8 cellular contexts compared by ENCODE assay signal in the genomic region with DNA sequence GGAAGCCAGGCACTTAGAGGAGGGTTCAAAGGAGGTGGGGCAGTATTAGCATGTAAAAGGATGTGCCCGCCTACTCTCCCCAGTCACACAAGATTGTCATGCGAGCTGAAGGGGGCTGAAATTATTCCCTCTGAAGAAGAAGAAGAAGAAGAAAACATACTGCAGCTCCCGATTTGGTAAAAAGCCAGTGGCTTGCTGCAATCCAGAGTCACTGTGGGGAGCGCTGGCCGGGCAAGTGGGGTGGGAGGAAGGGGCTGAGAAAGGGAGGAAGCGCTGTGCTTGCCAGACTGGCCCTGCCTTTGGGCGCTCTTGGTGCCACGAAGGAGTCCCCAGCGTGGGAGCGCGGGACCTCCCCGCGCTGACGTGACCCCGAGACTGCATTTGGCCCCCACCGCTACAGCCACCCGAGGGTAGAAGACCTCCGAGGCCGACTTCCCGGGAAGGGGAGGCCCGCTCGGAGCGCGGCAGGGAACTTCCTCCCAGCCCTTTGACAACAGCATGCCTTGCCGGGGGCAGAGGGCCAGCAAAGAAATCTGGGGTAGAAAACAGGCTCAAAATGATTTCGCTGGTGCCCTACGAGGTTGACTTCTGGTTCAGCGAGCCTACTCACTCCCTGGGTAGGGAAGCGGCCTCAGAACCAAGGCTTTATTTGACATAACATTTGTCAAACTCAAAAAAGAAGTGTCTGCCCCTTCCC.
A peak's percentile ranks its signal among the peaks of the same experiment; 100 is the strongest.
DNase-seq lines count a peak whose midpoint lies in the region; ATAC-seq and TF ChIP-seq lines count a peak whose summit lies in the region.

No MANE protein-coding gene starts in this region.

- no peaks in the 10 kb centered on the region for H3K36me3 ChIP-seq in CD8-positive, alpha-beta T cell (ENCODE audit: insufficient read depth, low read length)
- H3K36me3 ChIP-seq in ectodermal cell (ENCODE audit: control insufficient read depth, insufficient read depth, low read length) = no peaks in the 10 kb centered on the region
- no peaks in the 10 kb centered on the region for H3K36me3 ChIP-seq in aorta (ENCODE audit: control insufficient read depth in 1 of 2, insufficient read depth in 2 of 2, low read length in 1 of 2)
- H3K36me3 ChIP-seq in effector memory CD4-positive, alpha-beta T cell (ENCODE audit: control insufficient read depth, insufficient read depth, low read length) = no peaks in the 10 kb centered on the region

- no peak overlapping the region for H3K4me3 ChIP-seq in CD8-positive, alpha-beta T cell (ENCODE audit: low read depth, low read length)
- H3K4me3 ChIP-seq in ectodermal cell (ENCODE audit: insufficient read depth, low read depth, low read length) (peak overlapping the region; percentile 51), aorta (ENCODE audit: low read length in 2 of 2) (peak overlapping the region; percentile 44 to 62)
- H3K4me3 ChIP-seq in effector memory CD4-positive, alpha-beta T cell (ENCODE audit: insufficient read depth, low read depth, low read length, poor library complexity, severe bottlenecking) = no peak overlapping the region

- no peak for TF ChIP-seq CTCF in CD8-positive, alpha-beta T cell (IDR thresholded peaks at IDR 0.05)
- TF ChIP-seq CTCF in RWPE1 (conservative IDR thresholded peaks at IDR 0.05; ENCODE audit: low read depth) = no peak

- POLR2A ChIA-PET in CD8-positive, alpha-beta T cell (lab: Charles Lee) = no interaction called here
- POLR2A ChIA-PET in RWPE1 (lab: Yijun Ruan, JAX; ENCODE audit: low non-redundant PET) = no interaction called here

- DNase-seq in CD8-positive, alpha-beta T cell = no peak
- peak; percentile 55 for DNase-seq in NCI-H69 (lab: John Stamatoyannopoulos, UW)
- DNase-seq in myocyte (ENCODE audit: low read depth) = peak; percentile 3
- DNase-seq in aorta = peak; percentile 46 to 75
- DNase-seq in effector memory CD4-positive, alpha-beta T cell = no peak
- no peak for DNase-seq in RWPE1 (ENCODE audit: low spot score)

- H3K9me3 ChIP-seq in CD8-positive, alpha-beta T cell (ENCODE audit: low read length) = no peaks in the 10 kb centered on the region
- H3K9me3 ChIP-seq in ectodermal cell (ENCODE audit: control insufficient read depth, low read length) (no peaks in the 10 kb centered on the region), aorta (ENCODE audit: control insufficient read depth, low read length) (no peaks in the 10 kb centered on the region)
- H3K9me3 ChIP-seq in effector memory CD4-positive, alpha-beta T cell (ENCODE audit: control insufficient read depth, low read length) = no peaks in the 10 kb centered on the region

- H3K4me1 Mint-ChIP-seq in CD8-positive, alpha-beta T cell (ENCODE audit: low read depth) = peaks cover 12% of the 10 kb centered on the region

- no peaks in the 10 kb centered on the region for H3K27me3 ChIP-seq in CD8-positive, alpha-beta T cell (ENCODE audit: insufficient read depth, low read length)
- H3K27me3 ChIP-seq in ectodermal cell (ENCODE audit: control insufficient read depth, insufficient read depth, low read length, poor library complexity, severe bottlenecking) (peaks cover 5% of the 10 kb centered on the region), aorta (ENCODE audit: control insufficient read depth in 1 of 2, insufficient read depth in 2 of 2, low read length in 1 of 2) (no peaks in the 10 kb centered on the region)
- H3K27me3 ChIP-seq in effector memory CD4-positive, alpha-beta T cell (replicated peaks; ENCODE audit: control insufficient read depth, insufficient read depth, low read length, poor library complexity, severe bottlenecking) = no peaks in the 10 kb centered on the region

- no peak overlapping the region for H3K27ac ChIP-seq in CD8-positive, alpha-beta T cell (ENCODE audit: low read depth, low read length)
- H3K27ac ChIP-seq in ectodermal cell (ENCODE audit: insufficient read depth, low read depth, low read length, poor library complexity, severe bottlenecking) (no peak overlapping the region), aorta (ENCODE audit: low read depth in 1 of 2, low read length in 2 of 2) (no peak overlapping the region), RWPE1 (no peak overlapping the region)
- no peak overlapping the region for H3K27ac ChIP-seq in effector memory CD4-positive, alpha-beta T cell (ENCODE audit: insufficient read depth, low read length, poor library complexity, severe bottlenecking)

- no peaks in the 10 kb centered on the region for H3K36me3 Mint-ChIP-seq in CD8-positive, alpha-beta T cell

- CTCF ChIA-PET in CD8-positive, alpha-beta T cell (lab: Charles Lee) = no interaction called here
- CTCF ChIA-PET in RWPE1 (lab: Yijun Ruan, JAX) = no interaction called here

- H3K4me3 Mint-ChIP-seq in CD8-positive, alpha-beta T cell = peak overlapping the region; percentile 77

- 1% methylated on average over 29 of the region's 29 CpGs for WGBS in ectodermal cell, 2 experiments
- 1 to 2% methylated on average over 28 to 29 of the region's 29 CpGs for WGBS in aorta, 2 donors

- H3K4me1 ChIP-seq in CD8-positive, alpha-beta T cell (ENCODE audit: insufficient read depth, low read length) = no peaks in the 10 kb centered on the region
- H3K4me1 ChIP-seq in ectodermal cell (ENCODE audit: control insufficient read depth, insufficient read depth, low read length) = no peaks in the 10 kb centered on the region
- H3K4me1 ChIP-seq in aorta (ENCODE audit: control insufficient read depth in 1 of 2, insufficient read depth in 2 of 2, low read length in 2 of 2) = no peaks in the 10 kb centered on the region
- H3K4me1 ChIP-seq in effector memory CD4-positive, alpha-beta T cell (ENCODE audit: control insufficient read depth, insufficient read depth, low read length, poor library complexity, severe bottlenecking) = no peaks in the 10 kb centered on the region

- H3K27ac Mint-ChIP-seq in CD8-positive, alpha-beta T cell = peak overlapping the region; percentile 2

- peak; percentile 29 for ATAC-seq in CD8-positive, alpha-beta T cell
- ATAC-seq in aorta (ENCODE audit: low FRiP score) = peak; percentile 62
- ATAC-seq in HG03175 (IDR thresholded peaks at IDR 0.05; ENCODE audit: unreplicated experiment) = no peak

- H3K27me3 Mint-ChIP-seq in CD8-positive, alpha-beta T cell (ENCODE audit: low read depth) = peaks cover 4% of the 10 kb centered on the region

- intact Hi-C loops in CD8-positive, alpha-beta T cell (cut with DNase I, micrococcal nuclease) = no loop called here
- intact Hi-C loops in aorta (cut with DNase I) = no loop called here

- no peaks in the 10 kb centered on the region for H3K9me3 Mint-ChIP-seq in CD8-positive, alpha-beta T cell

Comparison
In these comparisons a context has a peak if more than half of its experiments do, and no peak if none do; other contexts are left out.
1. DNase-seq: peak in NCI-H69 (single experiment), myocyte (single experiment) and aorta (2 of 2); none in CD8-positive, alpha-beta T cell (0 of 7), effector memory CD4-positive, alpha-beta T cell (0 of 3) and RWPE1 (single experiment).
2. H3K4me3 ChIP-seq: peak in ectodermal cell (single experiment) and aorta (2 of 2); none in CD8-positive, alpha-beta T cell (single experiment) and effector memory CD4-positive, alpha-beta T cell (single experiment).